Comparison of ENCODE assay signal across 16 cellular contexts in the genomic region with DNA sequence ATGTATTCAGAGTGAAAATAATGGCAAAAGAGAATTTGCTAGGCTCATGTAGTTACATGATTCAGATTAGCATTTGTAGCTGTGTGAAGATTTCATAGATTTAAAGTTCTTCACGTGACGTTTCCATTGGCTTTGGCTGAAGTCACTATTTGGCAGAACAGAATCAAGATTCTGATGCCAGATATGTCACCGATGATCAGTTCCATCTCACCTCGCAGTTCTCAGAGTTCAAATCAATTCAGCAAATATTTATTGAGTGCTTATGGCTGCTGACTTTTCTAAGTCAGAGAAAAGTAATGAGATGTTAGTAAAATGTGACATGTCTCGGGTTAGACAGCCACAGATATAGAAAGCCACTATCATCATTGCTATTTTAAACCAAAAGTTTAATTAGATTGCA. TPM values are rescaled to one million over a fixed set of nuclear protein-coding genes. Genes with fewer than 3 reads are reported as not detected.
DNase-seq lines count a peak whose midpoint lies in the region; TF ChIP-seq lines count a peak whose summit lies in the region.
"Had no signal": no experiment of that assay in that cellular context is flagged by ENCODE, and none has a peak within 500 bp of the region (broad histone marks: within the 10 kb centered on the region; RNA-seq: fewer than 3 reads in every experiment).

No MANE protein-coding gene starts in this region.

- H3K9me3 ChIP-seq in WERI-Rb-1 (ENCODE audit: severe bottlenecking): no peaks in the 10 kb centered on the region

- H3K9me3 Mint-ChIP-seq in mesothelial cell of epicardium (no peaks in the 10 kb centered on the region), progenitor cell of endocrine pancreas (ENCODE audit: low read depth) (no peaks in the 10 kb centered on the region)
- H3K9me3 Mint-ChIP-seq: GM23338, H9 had no signal

- no peaks in the 10 kb centered on the region for H3K27me3 ChIP-seq in WERI-Rb-1 (ENCODE audit: insufficient read depth, low read depth, severe bottlenecking)

- H3K27ac ChIP-seq in substantia nigra (ENCODE audit: low read depth, low read length, poor library complexity, severe bottlenecking) (no peak overlapping the region), WERI-Rb-1 (no peak overlapping the region)

- TF ChIP-seq CTCF in mesothelial cell of epicardium (IDR thresholded peaks at IDR 0.05; ENCODE audit: unreplicated experiment) (no peak), progenitor cell of endocrine pancreas (IDR thresholded peaks at IDR 0.05; ENCODE audit: unreplicated experiment) (no peak), WERI-Rb-1 (IDR thresholded peaks at IDR 0.05; ENCODE audit: low read depth, low read length) (no peak)

- no peak for DNase-seq in mesothelial cell of epicardium (ENCODE audit: low spot score in 2 of 2, unreplicated experiment in 2 of 2)
- DNase-seq in progenitor cell of endocrine pancreas (ENCODE audit: low spot score, unreplicated experiment): no peak
- DNase-seq in substantia nigra (lab: John Stamatoyannopoulos, UW): no peak
- no peak for DNase-seq in WERI-Rb-1
- DNase-seq in UCSD-AML1 (lab: John Stamatoyannopoulos, UW; ENCODE audit: unreplicated experiment): no peak
- DNase-seq: C1 segment of cervical spinal cord; Calu3; CD4-positive, alpha-beta memory T cell; COR-L47; DMS153; DND-41; H9 had no signal

- H3K4me1 Mint-ChIP-seq in mesothelial cell of epicardium (peaks cover 39% of the 10 kb centered on the region), progenitor cell of endocrine pancreas (ENCODE audit: low read depth) (peaks cover 29% of the 10 kb centered on the region)
- H3K4me1 Mint-ChIP-seq: CD4-positive, alpha-beta memory T cell had no signal

- H3K4me3 Mint-ChIP-seq in mesothelial cell of epicardium: no peak overlapping the region
- H3K4me3 Mint-ChIP-seq in progenitor cell of endocrine pancreas (ENCODE audit: low read depth): no peak overlapping the region
- H3K4me3 Mint-ChIP-seq: CD4-positive, alpha-beta memory T cell; GM23338; H9 had no signal

- H3K36me3 Mint-ChIP-seq in mesothelial cell of epicardium (no peaks in the 10 kb centered on the region), progenitor cell of endocrine pancreas (ENCODE audit: insufficient read depth) (no peaks in the 10 kb centered on the region)
- H3K36me3 Mint-ChIP-seq: CD4-positive, alpha-beta memory T cell had no signal

- H3K27me3 Mint-ChIP-seq in mesothelial cell of epicardium (ENCODE audit: low read depth) (no peaks in the 10 kb centered on the region), progenitor cell of endocrine pancreas (no peaks in the 10 kb centered on the region)
- H3K27me3 Mint-ChIP-seq: CD4-positive, alpha-beta memory T cell had no signal

- H3K4me3 ChIP-seq in WERI-Rb-1 (ENCODE audit: low read depth, low read length): no peak overlapping the region
- H3K4me3 ChIP-seq: GM23338 had no signal

- peak overlapping the region; percentile 62 for H3K27ac Mint-ChIP-seq in mesothelial cell of epicardium
- H3K27ac Mint-ChIP-seq in progenitor cell of endocrine pancreas: peak overlapping the region; percentile 49
- H3K27ac Mint-ChIP-seq: CD4-positive, alpha-beta memory T cell; GM23338; H9 had no signal

- no peaks in the 10 kb centered on the region for H3K36me3 ChIP-seq in WERI-Rb-1

TF ChIP-seq in PFSK-1, 5 proteins besides CTCF, POLR2A, EP300 and RAD21:
- TF ChIP-seq TAF1 (IDR thresholded peaks at IDR 0.05; ENCODE audit: borderline replicate concordance, insufficient read depth, low read length) (peak; percentile 45; the same call in 1 of the 2 replicates), SIN3A (IDR thresholded peaks at IDR 0.05; ENCODE audit: borderline replicate concordance, insufficient read depth, low read length) (no peak), POLR2AphosphoS5 (IDR thresholded peaks at IDR 0.05; ENCODE audit: low read depth, low read length) (peak; percentile 59; the same call in 1 of the 2 replicates)

RNA-seq across cellular contexts. Expression of gene ALX1, which starts 28.4 kb away (rescaled TPM):
- polyA plus RNA-seq in PFSK-1 (2012; ENCODE audit: insufficient read length, low read depth): 67.4 TPM
- 12.4 to 14.2 TPM (median 12.7 TPM) in 3 replicates for total RNA-seq in mesothelial cell of epicardium
- total RNA-seq in progenitor cell of endocrine pancreas: 3.0 and 3.2 TPM in 2 replicates
- total RNA-seq: A172; CD4-positive, alpha-beta memory T cell had no signal
- polyA plus RNA-seq: BJ; CD4-positive, alpha-beta memory T cell had no signal
